ENCODE assay signal across 8 cellular contexts in genomic region chr22:39292561-39293074, GRCh38. TPM values are rescaled to one million over a fixed set of nuclear protein-coding genes. Genes with fewer than 3 reads are reported as not detected.
DNase-seq lines count a peak whose midpoint lies in the region; ATAC-seq and TF ChIP-seq lines count a peak whose summit lies in the region.

No MANE protein-coding gene starts in this region.

- no peak overlapping the region for H3K27ac Mint-ChIP-seq in activated naive CD4-positive, alpha-beta T cell treated with anti-CD3 and anti-CD28 coated beads, Interleukin-2, amount 10 ng/mL, durations not matched to agents 7 days and 5 days

- CTCF ChIA-PET in activated naive CD4-positive, alpha-beta T cell treated with anti-CD3 and anti-CD28 coated beads, Interleukin-2, amount 10 ng/mL, durations not matched to agents 7 days and 5 days (lab: Charles Lee): no interaction called here

- peak overlapping the region; percentile 25 for H3K27ac ChIP-seq in HUES64 (ENCODE audit: low read depth, low read length)
- peak overlapping the region; percentile 51 for H3K27ac ChIP-seq in adipose tissue (ENCODE audit: low read depth, low read length)
- peak overlapping the region; percentile 41 to 93 (median 82) for H3K27ac ChIP-seq in heart right ventricle
- peak overlapping the region; percentile 78 for H3K27ac ChIP-seq in psoas muscle

- H3K36me3 ChIP-seq in HUES64 (ENCODE audit: insufficient read depth, low read length) (no peaks in the 10 kb centered on the region), heart right ventricle (no peaks in the 10 kb centered on the region), psoas muscle (ENCODE audit: insufficient read depth in 1 of 2, low read depth in 1 of 2) (no peaks in the 10 kb centered on the region)

- H3K4me3 Mint-ChIP-seq in activated naive CD4-positive, alpha-beta T cell treated with anti-CD3 and anti-CD28 coated beads, Interleukin-2, amount 10 ng/mL, durations not matched to agents 7 days and 5 days: no peak overlapping the region

- no peaks in the 10 kb centered on the region for H3K9me3 Mint-ChIP-seq in activated naive CD4-positive, alpha-beta T cell treated with anti-CD3 and anti-CD28 coated beads, Interleukin-2, amount 10 ng/mL, durations not matched to agents 7 days and 5 days

- intact Hi-C loops in heart right ventricle (cut with DNase I) (loop anchor here in 2 of 10 donors (5.0 to 10.0 kb wide), 2 partner anchors 48 to 55 kb away; partner anchors contain the start of gene PDGFB (in 1 of the 2)), psoas muscle (cut with DNase I) (no loop called here)

- no peak overlapping the region for H3K4me3 ChIP-seq in HUES64 (ENCODE audit: low read length)
- no peak overlapping the region for H3K4me3 ChIP-seq in heart right ventricle
- H3K4me3 ChIP-seq in psoas muscle: no peak overlapping the region

- peak overlapping the region; percentile 52; the same call in 1 of the 2 replicates for H3K9ac ChIP-seq in HUES64 (ENCODE audit: low read depth, low read length)

- TF ChIP-seq CTCF in heart right ventricle (IDR thresholded peaks at IDR 0.05): no peak
- TF ChIP-seq CTCF in psoas muscle (IDR thresholded peaks at IDR 0.05): no peak

- H3K9me3 ChIP-seq in HUES64 (ENCODE audit: insufficient read depth, low read depth, low read length) (no peaks in the 10 kb centered on the region), heart right ventricle (no peaks in the 10 kb centered on the region), psoas muscle (no peaks in the 10 kb centered on the region)

- peak; percentile 85 to 93 (median 88) for ATAC-seq in heart right ventricle
- peak; percentile 22 to 55 (median 49) for ATAC-seq in psoas muscle

- H3K4me1 Mint-ChIP-seq in activated naive CD4-positive, alpha-beta T cell treated with anti-CD3 and anti-CD28 coated beads, Interleukin-2, amount 10 ng/mL, durations not matched to agents 7 days and 5 days: no peaks in the 10 kb centered on the region

- no peaks in the 10 kb centered on the region for H3K27me3 ChIP-seq in HUES64 (ENCODE audit: insufficient read depth, low read length)
- H3K27me3 ChIP-seq in heart right ventricle: no peaks in the 10 kb centered on the region
- H3K27me3 ChIP-seq in psoas muscle (ENCODE audit: insufficient read depth in 3 of 3, low read length in 2 of 3): no peaks in the 10 kb centered on the region

- no peaks in the 10 kb centered on the region for H3K36me3 Mint-ChIP-seq in activated naive CD4-positive, alpha-beta T cell treated with anti-CD3 and anti-CD28 coated beads, Interleukin-2, amount 10 ng/mL, durations not matched to agents 7 days and 5 days

- H3K27me3 Mint-ChIP-seq in activated naive CD4-positive, alpha-beta T cell treated with anti-CD3 and anti-CD28 coated beads, Interleukin-2, amount 10 ng/mL, durations not matched to agents 7 days and 5 days: peaks cover 32% of the 10 kb centered on the region

- DNase-seq in AML-193 (lab: John Stamatoyannopoulos, UW) (peak; percentile 64 to 66), heart right ventricle (peak; percentile 90 to 94), psoas muscle (peak; percentile 90 to 91), NAMALWA (ENCODE audit: low spot score) (no peak)
- DNase-seq in activated naive CD4-positive, alpha-beta T cell treated with anti-CD3 and anti-CD28 coated beads, Interleukin-2, amount 10 ng/mL, durations not matched to agents 7 days and 5 days: no peak
- DNase-seq in stimulated activated naive CD4-positive, alpha-beta T cell (lab: John Stamatoyannopoulos, UW): no peak

- H3K4me1 ChIP-seq in HUES64 (ENCODE audit: insufficient read depth, low read length) (peaks cover 13% of the 10 kb centered on the region; the same call in 1 of the 2 replicates), heart right ventricle (peaks cover 26 to 57% (median 49%) of the 10 kb centered on the region in 9 donors), psoas muscle (peaks cover 33% of the 10 kb centered on the region)

- WGBS in HUES64: 32% methylated on average over 12 of the region's 12 CpGs
- WGBS in adipose tissue, 3 donors: 11 to 20% (median 18%) methylated on average over 12 of the region's 12 CpGs
- WGBS in heart right ventricle, 2 donors: 39 to 45% methylated on average over 12 of the region's 12 CpGs
- WGBS in psoas muscle, 3 donors: 47 to 53% (median 53%) methylated on average over 10 to 12 of the region's 12 CpGs

RNA-seq across cellular contexts. Expression of gene RPL3, which starts 26.8 kb away (rescaled TPM):
- polyA plus RNA-seq in HUES64 (2013, experiment 1 of 2): 2,333 TPM
- polyA plus RNA-seq in HUES64 (2013, experiment 2 of 2): 2,549 TPM
- 1,000 to 10,000 TPM; 3,176 to 4,324 (median 3,855) TPM for polyA plus RNA-seq in adipose tissue
- 100 to 1,000 TPM; 215 to 604 (median 286) TPM for total RNA-seq in heart right ventricle
- 1,000 to 10,000 TPM in 1 of 2 donors, 100 to 1,000 TPM in 1; 472 to 1,621 TPM for polyA plus RNA-seq in heart right ventricle
- total RNA-seq in psoas muscle: 100 to 1,000 TPM; 266 to 539 (median 329) TPM
- polyA plus RNA-seq in psoas muscle: 1,000 to 10,000 TPM in 1 of 3 donors, 100 to 1,000 TPM in 2; 470 to 1,471 (median 727) TPM

RNA-seq across cellular contexts. Expression of gene PDGFB, which starts 47.8 kb away (rescaled TPM):
- polyA plus RNA-seq in HUES64 (2013, experiment 1 of 2): 1.8 TPM
- 2.9 TPM for polyA plus RNA-seq in HUES64 (2013, experiment 2 of 2)
- 10 to 100 TPM in 2 of 3 donors, 1 to 10 TPM in 1; 5.4 to 23.5 (median 18.0) TPM for polyA plus RNA-seq in adipose tissue
- total RNA-seq in heart right ventricle: 10 to 100 TPM in 9 of 10 donors, 1 to 10 TPM in 1; 9.9 to 45.6 (median 18.5) TPM
- polyA plus RNA-seq in heart right ventricle: 10 to 100 TPM; 14.5 to 19.1 TPM
- total RNA-seq in psoas muscle: 10 to 100 TPM in 3 of 4 donors, 1 to 10 TPM in 1; 7.5 to 16.4 (median 14.0) TPM
- 10 to 100 TPM in 1 of 3 donors, 1 to 10 TPM in 2; 5.2 to 10.1 (median 5.8) TPM for polyA plus RNA-seq in psoas muscle

RNA-seq across cellular contexts. Expression of gene SYNGR1, which starts 57.2 kb away (rescaled TPM):
- 12.3 TPM for polyA plus RNA-seq in HUES64 (2013, experiment 1 of 2)
- 13.8 TPM for polyA plus RNA-seq in HUES64 (2013, experiment 2 of 2)
- polyA plus RNA-seq in adipose tissue: 10 to 100 TPM in 2 of 3 donors, 1 to 10 TPM in 1; 7.9 to 13.0 (median 12.6) TPM
- total RNA-seq in heart right ventricle: 10 to 100 TPM; 30.3 to 67.9 (median 41.6) TPM
- polyA plus RNA-seq in heart right ventricle: 10 to 100 TPM; 29.8 to 85.8 TPM
- total RNA-seq in psoas muscle: 10 to 100 TPM; 15.3 to 20.4 (median 16.0) TPM
- polyA plus RNA-seq in psoas muscle: 10 to 100 TPM; 28.5 to 39.9 (median 37.1) TPM

Comparison
In these comparisons a context has a peak if more than half of its experiments do, and no peak if none do; other contexts are left out.
1. DNase-seq: peak in AML-193 (2 of 2), heart right ventricle (2 of 2) and psoas muscle (2 of 2); none in activated naive CD4-positive, alpha-beta T cell treated with anti-CD3 and anti-CD28 coated beads, Interleukin-2, amount 10 ng/mL, durations not matched to agents 7 days and 5 days (single experiment), NAMALWA (single experiment) and stimulated activated naive CD4-positive, alpha-beta T cell (0 of 6).
2. H3K27ac ChIP-seq: peak in every context shown above with its lines; median percentile 82 in heart right ventricle; 78 in psoas muscle; 51 in adipose tissue; 25 in HUES64.